ENCODE assay signal across 31 cellular contexts in genomic region chr1:38068980-38069340, GRCh38. TPM values are rescaled to one million over a fixed set of nuclear protein-coding genes. Genes with fewer than 3 reads are reported as not detected.
"Had no signal": no experiment of that assay in that cellular context is flagged by ENCODE, and none has a peak within 500 bp of the region (broad histone marks: within the 10 kb centered on the region; RNA-seq: fewer than 3 reads in every experiment).

No MANE protein-coding gene starts in this region.

- DNase-seq: activated CD4-positive, alpha-beta T cell treated with anti-CD3 and anti-CD28 coated beads for 4 hours; activated CD4-positive, alpha-beta T cell treated with anti-CD3 and anti-CD28 coated beads, Interleukin-2, amount 50 U/mL, for 1 hour; activated CD4-positive, alpha-beta T cell treated with anti-CD3 and anti-CD28 coated beads, Interleukin-2, amount 50 U/mL, for 48 hours; activated CD4-positive, CD25-positive, alpha-beta regulatory T cell; activated CD4-positive, CD25-positive, alpha-beta regulatory T cell treated with anti-CD3 and anti-CD28 coated beads, Interleukin-2, amount 50 U/mL, for 72 hours; activated CD8-positive, alpha-beta memory T cell treated with anti-CD3 and anti-CD28 coated beads for 24 hours; activated CD8-positive, alpha-beta T cell treated with anti-CD3 and anti-CD28 coated beads for 36 hours; activated effector memory CD4-positive, alpha-beta T cell treated with Interleukin-2 at 50 U/mL for 16 hours; activated gamma-delta T cell treated with Interleukin-2 at 50 U/mL for 16 hours; activated naive CD4-positive, alpha-beta T cell treated with anti-CD3 and anti-CD28 coated beads, Interleukin-2, amount 50 U/mL, for 16 hours; activated naive CD4-positive, alpha-beta T cell treated with Interleukin-2 at 50 U/mL for 16 hours; activated T-cell treated with anti-CD3 and anti-CD28 coated beads, Interleukin-2, amount 50 U/mL, for 4 hours; amniotic stem cell; brain microvascular endothelial cell; dorsolateral prefrontal cortex; effector memory CD4-positive, alpha-beta T cell; endodermal cell; foreskin keratinocyte; gastrocnemius medialis; glutamatergic neuron; heart left ventricle; T-helper 1 cell; T-helper 2 cell had no signal

- H3K27ac ChIP-seq: brain microvascular endothelial cell, coronary artery, dorsolateral prefrontal cortex, esophagus muscularis mucosa, foreskin keratinocyte, gastrocnemius medialis, heart left ventricle had no signal

- H3K27me3 ChIP-seq: dorsolateral prefrontal cortex had no signal

- FAIRE-seq: astrocyte, bronchial epithelial cell had no signal

- H3K9me3 ChIP-seq: esophagus muscularis mucosa, gastrocnemius medialis, heart left ventricle had no signal

- ATAC-seq: activated CD8-positive, alpha-beta T cell treated with anti-CD3 and anti-CD28 coated beads for 36 hours; activated T-cell treated with anti-CD3 and anti-CD28 coated beads, Interleukin-2, amount 50 U/mL, for 4 hours; activated T-helper 17 cell treated with anti-CD3 and anti-CD28 coated beads, Interleukin-2, amount 50 U/mL, for 72 hours; foreskin keratinocyte; gastrocnemius medialis had no signal

- H3K4me1 ChIP-seq: esophagus muscularis mucosa, gastrocnemius medialis had no signal

- H3K36me3 ChIP-seq: brain microvascular endothelial cell, esophagus muscularis mucosa, gastrocnemius medialis, heart left ventricle had no signal

- H3K4me3 ChIP-seq: coronary artery, dorsolateral prefrontal cortex, esophagus muscularis mucosa, gastrocnemius medialis, heart left ventricle had no signal

RNA-seq across cellular contexts. Expression of gene POU3F1, which starts 22.4 kb away (rescaled TPM):
- total RNA-seq: cardiac septum, cerebellum, epithelial cell of proximal tubule had no signal
- polyA plus RNA-seq: heart left ventricle had no signal
